ENCODE assay signal across 8 cellular contexts in genomic region chr15:79560384-79560783, GRCh38.
"Had no signal": no experiment of that assay in that cellular context is flagged by ENCODE, and none has a peak within 500 bp of the region (broad histone marks: within the 10 kb centered on the region; RNA-seq: fewer than 3 reads in every experiment).

No MANE protein-coding gene starts in this region.

- H3K9me3 Mint-ChIP-seq: HFFc6 had no signal

- H3K27ac Mint-ChIP-seq: GM23338, H9, HFFc6 had no signal

- H3K4me3 Mint-ChIP-seq: GM23338, H9, HFFc6 had no signal

- H3K4me1 Mint-ChIP-seq: GM23338, H9 had no signal

- DNase-seq: GM23248, GOT3, H7, H9, HCEC 1CT, HFFc6 had no signal

- ATAC-seq: GM23338, HCT116 had no signal
